In genomic region chr20:25191689-25192088, GRCh38 we compare ENCODE assay signal across 18 cellular contexts. TPM values are rescaled to one million over a fixed set of nuclear protein-coding genes. Genes with fewer than 3 reads are reported as not detected.
DNase-seq lines count a peak whose midpoint lies in the region; ATAC-seq and TF ChIP-seq lines count a peak whose summit lies in the region.
"Had no signal": no experiment of that assay in that cellular context is flagged by ENCODE, and none has a peak within 500 bp of the region (broad histone marks: within the 10 kb centered on the region; RNA-seq: fewer than 3 reads in every experiment).

No MANE protein-coding gene starts in this region.

- H3K4me2 ChIP-seq in SK-N-SH (no peak overlapping the region), osteoblast (ENCODE audit: insufficient read depth, low read length) (no peak overlapping the region)

- H4K20me1 ChIP-seq in SK-N-SH (ENCODE audit: insufficient read depth) = no peaks in the 10 kb centered on the region
- peaks cover 3% of the 10 kb centered on the region for H4K20me1 ChIP-seq in osteoblast (ENCODE audit: insufficient read depth, low read length)

- H3F3A ChIP-seq in SK-N-SH (replicated peaks; ENCODE audit: insufficient read depth) = no peaks in the 10 kb centered on the region

- H3K79me2 ChIP-seq in SK-N-SH (ENCODE audit: insufficient read depth) (peaks cover 11% of the 10 kb centered on the region), osteoblast (ENCODE audit: insufficient read depth, low read length) (peaks cover 12% of the 10 kb centered on the region)

- POLR2A ChIA-PET in SK-N-SH (lab: Yijun Ruan, JAX) = no interaction called here

- peak in 1 of 2 donors; percentile 71 for TF ChIP-seq POLR2A in adrenal gland (IDR thresholded peaks at IDR 0.05)
- TF ChIP-seq POLR2A in gastrocnemius medialis (IDR thresholded peaks at IDR 0.05) = no peak

- ATAC-seq in SK-N-SH treated with all-trans-retinoic acid at 6 μM for 48 hours (no peak), heart right ventricle (peak; percentile 12 to 80 (median 64)), gastrocnemius medialis (no peak)
- ATAC-seq: K562, PC-3 had no signal

- H3K27ac ChIP-seq in SK-N-SH (ENCODE audit: low read depth in 2 of 2, low read length in 1 of 2) = peak overlapping the region in 1 of 2 experiments; percentile 72; a peak in 2 of 4 replicates
- H3K27ac ChIP-seq in adrenal gland = peak overlapping the region; percentile 43 to 85 (median 66)
- peak overlapping the region in 9 of 10 donors; percentile 43 to 90 (median 81) for H3K27ac ChIP-seq in heart right ventricle
- H3K27ac ChIP-seq in osteoblast (ENCODE audit: low read depth, low read length) = no peak overlapping the region
- H3K27ac ChIP-seq in gastrocnemius medialis = no peak overlapping the region
- peak overlapping the region in 1 of 2 donors; percentile 40 for H3K27ac ChIP-seq in coronary artery
- H3K27ac ChIP-seq: 22Rv1, RWPE1, SJSA1 had no signal

- H3K9me2 ChIP-seq in SK-N-SH = no peaks in the 10 kb centered on the region

- no peak overlapping the region for H3K4me3 ChIP-seq in SK-N-SH (ENCODE audit: low read depth in 2 of 2, low read length in 1 of 2)
- H3K4me3 ChIP-seq in adrenal gland = peak overlapping the region in 1 of 4 donors; percentile 1
- peak overlapping the region in 3 of 10 donors; percentile 17 to 22 (median 17) for H3K4me3 ChIP-seq in heart right ventricle
- no peak overlapping the region for H3K4me3 ChIP-seq in osteoblast (ENCODE audit: insufficient read depth, low read length)
- no peak overlapping the region for H3K4me3 ChIP-seq in gastrocnemius medialis
- H3K4me3 ChIP-seq in coronary artery = no peak overlapping the region
- H3K4me3 ChIP-seq: K562, SJSA1 had no signal

- 33% methylated on average over 2 of the region's 2 CpGs for WGBS in SK-N-SH (ENCODE audit: low lambda C conversion rate)
- 18 to 53% (median 37%) methylated on average over 2 of the region's 2 CpGs for WGBS in adrenal gland, 4 donors
- WGBS in heart right ventricle, 2 donors = 28 to 36% methylated on average over 2 of the region's 2 CpGs

- no peak for TF ChIP-seq RAD21 in SK-N-SH (IDR thresholded peaks at IDR 0.05; ENCODE audit: low read length)

- 0 out of 4 replicates have a peak, but pooled peaks of 1 of the 2 experiments have one; percentile 15 for TF ChIP-seq EP300 in SK-N-SH (IDR thresholded peaks at IDR 0.05; ENCODE audit: borderline replicate concordance in 1 of 2, low read depth in 1 of 2, low read length in 1 of 2)

- TF ChIP-seq CTCF in SK-N-SH (IDR thresholded peaks at IDR 0.05) (no peak), adrenal gland (IDR thresholded peaks at IDR 0.05) (no peak), heart right ventricle (IDR thresholded peaks at IDR 0.05) (no peak), osteoblast (IDR thresholded peaks at IDR 0.05; ENCODE audit: extremely low read depth, low read depth, low read length) (no peak), gastrocnemius medialis (IDR thresholded peaks at IDR 0.05 in 4 of 5, conservative IDR thresholded peaks at IDR 0.05 in 1 of 5) (no peak), coronary artery (IDR thresholded peaks at IDR 0.05) (no peak)

- in situ Hi-C loops in gastrocnemius medialis (cut with MboI; ENCODE audit: low sequenced_read_pairs in 4 of 4) = loop anchor here in 3 of 4 donors (10.0 to 25.0 kb wide), 4 partner anchors 96 to 204 kb away; partner anchors contain the start of genes ABHD12 (in 1 of the 3), ACSS1 (in 1 of the 3) and APMAP (in 1 of the 3)

- intact Hi-C loops in adrenal gland (cut with DNase I) = no loop called here
- intact Hi-C loops in heart right ventricle (cut with DNase I) = loop anchor here in 7 of 10 donors (5.0 to 10.0 kb wide), 7 partner anchors 56 to 203 kb away; partner anchors contain the start of genes ABHD12 (in 3 of the 7), PYGB (in 2 of the 7), ACSS1 (in 1 of the 7) and APMAP (in 1 of the 7)
- intact Hi-C loops in gastrocnemius medialis (cut with DNase I; ENCODE audit: low total_unique reads) = no loop called here

- no peak overlapping the region for H2AFZ ChIP-seq in SK-N-SH (ENCODE audit: low read depth)
- peak overlapping the region; percentile 12 for H2AFZ ChIP-seq in osteoblast (ENCODE audit: low read length)

- peaks cover 0 to 24% of the 10 kb centered on the region in 2 experiments; a peak in 2 of 4 replicates for H3K4me1 ChIP-seq in SK-N-SH (ENCODE audit: control insufficient read depth in 1 of 2, insufficient read depth in 2 of 2, low read depth in 1 of 2, low read length in 1 of 2)
- H3K4me1 ChIP-seq in adrenal gland (replicated peaks in 1 of 2) = peaks cover 31 to 34% of the 10 kb centered on the region in 2 donors
- H3K4me1 ChIP-seq in heart right ventricle = peaks cover 9 to 38% (median 17%) of the 10 kb centered on the region in 9 donors
- H3K4me1 ChIP-seq in osteoblast (ENCODE audit: insufficient read depth, low read length) = peaks cover 12% of the 10 kb centered on the region
- peaks cover 1 to 10% of the 10 kb centered on the region in 2 donors for H3K4me1 ChIP-seq in gastrocnemius medialis

- H3K9ac ChIP-seq in SK-N-SH = no peak overlapping the region

- peaks cover 14% of the 10 kb centered on the region; the same call in 1 of the 2 replicates for H3K27me3 ChIP-seq in SK-N-SH (ENCODE audit: insufficient read depth)
- H3K27me3 ChIP-seq in adrenal gland = no peaks in the 10 kb centered on the region
- peaks cover 0 to under 1% (median 0%) of the 10 kb centered on the region in 7 donors for H3K27me3 ChIP-seq in heart right ventricle
- H3K27me3 ChIP-seq in osteoblast (ENCODE audit: insufficient read depth, low read length) = peaks cover 39% of the 10 kb centered on the region
- H3K27me3 ChIP-seq in gastrocnemius medialis = peaks cover 0 to 2% (median under 1%) of the 10 kb centered on the region in 3 donors
- H3K27me3 ChIP-seq: SJSA1 had no signal

- peak; percentile 68 for DNase-seq in SK-N-SH
- peak; percentile 57 to 90 (median 86) for DNase-seq in adrenal gland
- DNase-seq in heart right ventricle = peak in 1 of 2 donors; percentile 55
- DNase-seq in osteoblast (ENCODE audit: insufficient read length, low spot score, missing footprints) = no peak
- DNase-seq in gastrocnemius medialis = no peak
- no peak for DNase-seq in COR-L47 (lab: John Stamatoyannopoulos, UW)
- no peak for DNase-seq in coronary artery (ENCODE audit: low spot score)
- DNase-seq: AML-193, DMS153, NCI-H1694 treated with DMSO at 0.1 percent for 48 hours, NCI-H510A treated with DMSO at 0.1 percent for 48 hours, NCI-H774, PC-3 had no signal

- H3K36me3 ChIP-seq in SK-N-SH (replicated peaks in 1 of 2; ENCODE audit: control insufficient read depth in 1 of 2, insufficient read depth in 2 of 2, low read length in 1 of 2) (no peaks in the 10 kb centered on the region), adrenal gland (replicated peaks in 1 of 2) (no peaks in the 10 kb centered on the region), heart right ventricle (no peaks in the 10 kb centered on the region), osteoblast (ENCODE audit: insufficient read depth, low read length) (no peaks in the 10 kb centered on the region), gastrocnemius medialis (no peaks in the 10 kb centered on the region)

- CTCF ChIA-PET in SK-N-SH (lab: Yijun Ruan, JAX) = interaction anchor here (0.8 to 1.8 kb wide), 7 partner anchors 10 to 208 kb away, joined by 3 to 7 read pairs (median 3); no protein-coding TSS in a partner anchor

- no peaks in the 10 kb centered on the region for H3K9me3 ChIP-seq in SK-N-SH
- H3K9me3 ChIP-seq in adrenal gland (replicated peaks in 1 of 3) = no peaks in the 10 kb centered on the region
- H3K9me3 ChIP-seq in heart right ventricle = no peaks in the 10 kb centered on the region
- H3K9me3 ChIP-seq in osteoblast (ENCODE audit: low read depth, low read length) = no peaks in the 10 kb centered on the region
- H3K9me3 ChIP-seq in gastrocnemius medialis = no peaks in the 10 kb centered on the region
- H3K9me3 ChIP-seq: SJSA1 had no signal

TF ChIP-seq in SK-N-SH, 30 proteins besides CTCF, POLR2A, EP300 and RAD21:
- TF ChIP-seq USF1 (IDR thresholded peaks at IDR 0.05; ENCODE audit: borderline replicate concordance, low read depth) (no peak), RCOR1 (IDR thresholded peaks at IDR 0.05; ENCODE audit: low read length) (peak; percentile 21; the same call in 1 of the 2 replicates)

TF ChIP-seq in SK-N-SH treated with all-trans-retinoic acid at 6 μM for 48 hours, 23 proteins besides CTCF, POLR2A, EP300 and RAD21 (continues in another document):
- no peak for TF ChIP-seq GLIS3 (CRISPR knock-in tag; IDR thresholded peaks at IDR 0.05)
- no peak for TF ChIP-seq ZFP3 (CRISPR knock-in tag; IDR thresholded peaks at IDR 0.05)
- TF ChIP-seq ESRRG (CRISPR knock-in tag; IDR thresholded peaks at IDR 0.05) = no peak
- TF ChIP-seq ZNF70 (CRISPR knock-in tag; IDR thresholded peaks at IDR 0.05) = no peak
- no peak for TF ChIP-seq RARB (CRISPR knock-in tag; IDR thresholded peaks at IDR 0.05)
- no peak for TF ChIP-seq ZNF8 (CRISPR knock-in tag; IDR thresholded peaks at IDR 0.05)
- no peak for TF ChIP-seq ZC3H10 (CRISPR knock-in tag; IDR thresholded peaks at IDR 0.05)
- TF ChIP-seq SNAI2 (CRISPR knock-in tag; IDR thresholded peaks at IDR 0.05) = no peak
- no peak for TF ChIP-seq BACH2 (CRISPR knock-in tag; IDR thresholded peaks at IDR 0.05; ENCODE audit: borderline replicate concordance)

RNA-seq across cellular contexts. Expression of gene ENTPD6, which starts 3.8 kb away (rescaled TPM):
- polyA plus RNA-seq in SK-N-SH (2012; rRNA removed) (76.1 and 78.2 TPM in 2 replicates), adrenal gland (100 to 1,000 TPM in 2 of 3 donors, 10 to 100 TPM in 1; 30.9 to 260 (median 153) TPM), heart right ventricle (100 to 1,000 TPM; 161 to 167 TPM)
- 36.3 and 54.5 TPM in 2 replicates for polyA plus RNA-seq in SK-N-SH (2012; cell fraction: cytosol; rRNA removed)
- polyA plus RNA-seq in SK-N-SH (2012; cell fraction: nucleus; rRNA removed) = 172 and 200 TPM in 2 replicates
- total RNA-seq in adrenal gland (100 to 1,000 TPM in 5 of 8 donors, 10 to 100 TPM in 3; 51.0 to 120 (median 107) TPM), heart right ventricle (100 to 1,000 TPM in 3 of 10 donors, 10 to 100 TPM in 7; 54.6 to 141 (median 78.0) TPM), osteoblast (50.7 and 55.1 TPM in 2 replicates), gastrocnemius medialis (10 to 100 TPM; 27.0 to 61.1 (median 50.2) TPM)

RNA-seq across cellular contexts. Expression of gene PYGB, which starts 56.2 kb away (rescaled TPM):
- polyA plus RNA-seq in SK-N-SH (2012; rRNA removed) = 32.2 and 35.8 TPM in 2 replicates
- polyA plus RNA-seq in SK-N-SH (2012; cell fraction: cytosol; rRNA removed) = 16.8 and 25.0 TPM in 2 replicates
- polyA plus RNA-seq in SK-N-SH (2012; cell fraction: nucleus; rRNA removed) = 75.6 and 77.6 TPM in 2 replicates
- total RNA-seq in adrenal gland = 100 to 1,000 TPM in 3 of 8 donors, 10 to 100 TPM in 5; 39.2 to 118 (median 82.9) TPM
- polyA plus RNA-seq in adrenal gland = 10 to 100 TPM; 15.7 to 80.0 (median 35.9) TPM
- 100 to 1,000 TPM; 203 to 462 (median 276) TPM for total RNA-seq in heart right ventricle
- 100 to 1,000 TPM in 1 of 2 donors, 10 to 100 TPM in 1; 83.1 to 250 TPM for polyA plus RNA-seq in heart right ventricle
- total RNA-seq in osteoblast = 191 and 194 TPM in 2 replicates
- 10 to 100 TPM; 13.6 to 50.7 (median 27.0) TPM for total RNA-seq in gastrocnemius medialis

Comparison
In these comparisons a context has a peak if more than half of its experiments do, and no peak if none do; other contexts are left out.
1. DNase-seq: peak in SK-N-SH (single experiment) and adrenal gland (7 of 7); none in osteoblast (single experiment), gastrocnemius medialis (0 of 2), COR-L47 (single experiment) and coronary artery (single experiment).
2. H3K27ac ChIP-seq: peak in adrenal gland (5 of 5) and heart right ventricle (9 of 10); none in osteoblast (single experiment) and gastrocnemius medialis (0 of 4).
3. ATAC-seq: peak in heart right ventricle (8 of 8); none in SK-N-SH treated with all-trans-retinoic acid at 6 μM for 48 hours (single experiment) and gastrocnemius medialis (0 of 2).
4. intact Hi-C loops: an anchor here in heart right ventricle (5.0 to 10.0 kb wide); none called in adrenal gland and gastrocnemius medialis.